Comparison of ENCODE assay signal across 13 cellular contexts in genomic region chr4:475962-476361, GRCh38.
"Had no signal": no experiment of that assay in that cellular context is flagged by ENCODE, and none has a peak within 500 bp of the region (broad histone marks: within the 10 kb centered on the region; RNA-seq: fewer than 3 reads in every experiment).

No MANE protein-coding gene starts in this region.

- H3K4me3 Mint-ChIP-seq: activated CD8-positive, alpha-beta T cell treated with anti-CD3 and anti-CD28 coated beads, Interleukin-2, amount 10 ng/mL, durations not matched to agents 7 days and 5 days; stimulated activated naive CD8-positive, alpha-beta T cell treated with anti-CD3 and anti-CD28 coated beads, Interleukin-15, Interleukin-2, amounts not matched to agents 100 ng/mL and 50 ng/mL, for 24 hours had no signal

- H3K27ac Mint-ChIP-seq: stimulated activated naive CD8-positive, alpha-beta T cell treated with anti-CD3 and anti-CD28 coated beads, Interleukin-15, Interleukin-2, amounts not matched to agents 100 ng/mL and 50 ng/mL, for 24 hours; T-helper 1 cell treated with Interleukin-12 subunit alpha and Interleukin-12 subunit beta and Interleukin-4 antibody, amounts not matched to agents 30 μg/mL and 1 μg/mL, for 36 hours had no signal

- ATAC-seq: activated CD8-positive, alpha-beta T cell treated with anti-CD3 and anti-CD28 coated beads, Interleukin-2, amount 10 ng/mL, durations not matched to agents 7 days and 5 days; mucosa of descending colon had no signal

- FAIRE-seq: endothelial cell of umbilical vein had no signal

- H3K4me3 ChIP-seq: cardiac muscle cell, colonic mucosa, mucosa of descending colon, ovary had no signal

- H3K27me3 Mint-ChIP-seq: stimulated activated naive CD8-positive, alpha-beta T cell treated with anti-CD3 and anti-CD28 coated beads, Interleukin-15, Interleukin-2, amounts not matched to agents 100 ng/mL and 50 ng/mL, for 24 hours had no signal

- H3K36me3 ChIP-seq: ovary had no signal

- H3K9me3 ChIP-seq: colonic mucosa, ovary had no signal

- H3K27ac ChIP-seq: cardiac muscle cell, colonic mucosa, ovary had no signal

- DNase-seq: activated CD8-positive, alpha-beta memory T cell treated with anti-CD3 and anti-CD28 coated beads, Interleukin-2, amount 50 U/mL, for 48 hours; activated CD8-positive, alpha-beta T cell treated with anti-CD3 and anti-CD28 coated beads, Interleukin-2, amount 10 ng/mL, durations not matched to agents 7 days and 5 days; colonic mucosa; foreskin melanocyte; head of caudate nucleus; mucosa of descending colon; ovary; stimulated activated CD4-positive, alpha-beta T cell treated with anti-CD3 and anti-CD28 coated beads, Interleukin-4, amount 100 ng/mL, for 1 hour; stimulated activated CD8-positive, alpha-beta memory T cell treated with anti-CD3 and anti-CD28 coated beads, Interleukin-4, amount 100 ng/mL, for 48 hours had no signal

- H3K27me3 ChIP-seq: cardiac muscle cell, colonic mucosa, ovary had no signal
